11 cellular contexts compared by ENCODE assay signal in the genomic region with DNA sequence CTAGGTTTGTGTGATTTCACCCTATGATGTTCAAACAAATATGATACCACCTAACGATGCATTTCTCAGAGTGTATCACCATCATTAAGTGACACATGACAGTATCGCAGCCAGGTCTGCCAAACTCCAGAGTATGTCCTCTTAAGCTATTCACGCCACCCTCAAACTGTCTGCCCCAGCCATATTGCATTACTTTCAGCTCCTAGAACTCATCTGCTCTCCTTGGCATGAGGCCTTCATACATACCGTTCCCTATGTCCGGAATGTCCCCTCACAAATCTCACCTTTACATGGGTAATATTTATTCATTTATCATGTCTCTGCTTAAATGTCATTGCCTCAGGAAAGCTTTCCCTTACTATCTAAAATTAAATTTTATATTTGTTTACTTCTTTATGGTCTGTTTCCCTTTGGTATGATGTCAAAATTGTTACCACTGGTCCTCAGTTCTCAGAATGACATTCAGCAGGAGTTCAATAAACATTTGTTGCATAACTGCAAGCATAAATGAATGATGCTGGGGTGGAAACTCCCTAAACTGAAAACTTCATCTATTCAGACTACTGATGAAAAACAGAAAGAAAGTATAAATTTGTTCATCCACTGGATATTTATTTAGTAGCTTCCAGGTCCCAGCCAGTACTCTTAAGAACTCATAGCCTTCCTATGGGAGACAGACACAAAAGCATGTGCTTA. TPM values are rescaled to one million over a fixed set of nuclear protein-coding genes. Genes with fewer than 3 reads are reported as not detected.
A peak's percentile ranks its signal among the peaks of the same experiment; 100 is the strongest.
DNase-seq lines count a peak whose midpoint lies in the region; ATAC-seq and TF ChIP-seq lines count a peak whose summit lies in the region.
"Had no signal": no experiment of that assay in that cellular context is flagged by ENCODE, and none has a peak within 500 bp of the region (broad histone marks: within the 10 kb centered on the region; RNA-seq: fewer than 3 reads in every experiment).

No MANE protein-coding gene starts in this region.

- peaks cover 4% of the 10 kb centered on the region for H3K36me3 Mint-ChIP-seq in activated naive CD8-positive, alpha-beta T cell treated with anti-CD3 and anti-CD28 coated beads, Interleukin-2, amount 10 ng/mL, durations not matched to agents 7 days and 5 days

- H3K4me3 Mint-ChIP-seq in activated naive CD8-positive, alpha-beta T cell treated with anti-CD3 and anti-CD28 coated beads, Interleukin-2, amount 10 ng/mL, durations not matched to agents 7 days and 5 days, result peak overlapping the region; percentile 57

- H3K4me1 ChIP-seq in cardiac muscle cell (ENCODE audit: low read depth) (peaks cover 12% of the 10 kb centered on the region), lower lobe of right lung (peaks cover 38% of the 10 kb centered on the region), tibial artery (peaks cover 0 to 69% (median 38%) of the 10 kb centered on the region in 4 donors)

- POLR2A ChIA-PET in activated naive CD8-positive, alpha-beta T cell treated with anti-CD3 and anti-CD28 coated beads, Interleukin-2, amount 10 ng/mL, durations not matched to agents 7 days and 5 days (lab: Charles Lee), result no interaction called here

- peak overlapping the region; percentile 67 for H3K4me3 ChIP-seq in cardiac muscle cell
- H3K4me3 ChIP-seq in lower lobe of right lung, result peak overlapping the region; percentile 72
- peak overlapping the region; percentile 64 to 74 for H3K4me3 ChIP-seq in tibial artery

- peaks cover 35% of the 10 kb centered on the region for H3K4me1 Mint-ChIP-seq in activated naive CD8-positive, alpha-beta T cell treated with anti-CD3 and anti-CD28 coated beads, Interleukin-2, amount 10 ng/mL, durations not matched to agents 7 days and 5 days

- intact Hi-C loops in cardiac septum (cut with DNase I) (no loop called here), lower lobe of right lung (cut with DNase I) (no loop called here), tibial artery (cut with DNase I; ENCODE audit: low total_unique reads) (loop anchor here (10.0 kb wide), 1 partner anchor 293 kb away; a partner anchor contains a TSS)

- DNase-seq in cardiac muscle cell (ENCODE audit: low read depth in 1 of 2, low spot score in 1 of 2) (no peak), cardiac septum (ENCODE audit: low spot score) (no peak), lower lobe of right lung (no peak), tibial artery (no peak), NCI-H524 treated with DMSO at 0.1 percent for 48 hours (lab: John Stamatoyannopoulos, UW) (no peak), NCI-H1105 treated with DMSO at 0.1 percent for 48 hours (lab: John Stamatoyannopoulos, UW) (no peak)
- DNase-seq in activated naive CD8-positive, alpha-beta T cell treated with anti-CD3 and anti-CD28 coated beads, Interleukin-2, amount 10 ng/mL, durations not matched to agents 7 days and 5 days, result no peak
- DNase-seq: effector memory CD4-positive, alpha-beta T cell; left colon; NCI-H1417 treated with DMSO at 0.1 percent for 48 hours had no signal

- no peaks in the 10 kb centered on the region for H3K9me3 Mint-ChIP-seq in activated naive CD8-positive, alpha-beta T cell treated with anti-CD3 and anti-CD28 coated beads, Interleukin-2, amount 10 ng/mL, durations not matched to agents 7 days and 5 days

- H3K27ac ChIP-seq in cardiac muscle cell (no peak overlapping the region), lower lobe of right lung (no peak overlapping the region), tibial artery (no peak overlapping the region)

- TF ChIP-seq CTCF in cardiac muscle cell (IDR thresholded peaks at IDR 0.05; ENCODE audit: low read depth, low read length) (no peak), lower lobe of right lung (IDR thresholded peaks at IDR 0.05) (no peak), tibial artery (IDR thresholded peaks at IDR 0.05) (no peak)

- H3K27me3 Mint-ChIP-seq in activated naive CD8-positive, alpha-beta T cell treated with anti-CD3 and anti-CD28 coated beads, Interleukin-2, amount 10 ng/mL, durations not matched to agents 7 days and 5 days, result no peaks in the 10 kb centered on the region

- no peak overlapping the region for H3K27ac Mint-ChIP-seq in activated naive CD8-positive, alpha-beta T cell treated with anti-CD3 and anti-CD28 coated beads, Interleukin-2, amount 10 ng/mL, durations not matched to agents 7 days and 5 days

- no peaks in the 10 kb centered on the region for H3K27me3 ChIP-seq in cardiac muscle cell
- H3K27me3 ChIP-seq in lower lobe of right lung (ENCODE audit: low read depth), result no peaks in the 10 kb centered on the region
- no peaks in the 10 kb centered on the region for H3K27me3 ChIP-seq in tibial artery

- H3K36me3 ChIP-seq in cardiac muscle cell, result no peaks in the 10 kb centered on the region
- no peaks in the 10 kb centered on the region for H3K36me3 ChIP-seq in lower lobe of right lung
- no peaks in the 10 kb centered on the region for H3K36me3 ChIP-seq in tibial artery

- ATAC-seq in activated naive CD8-positive, alpha-beta T cell treated with anti-CD3 and anti-CD28 coated beads, Interleukin-2, amount 10 ng/mL, durations not matched to agents 7 days and 5 days (ENCODE audit: low read depth), result no peak
- ATAC-seq in lower lobe of right lung, result no peak
- no peak for ATAC-seq in HG02623 (IDR thresholded peaks at IDR 0.05; ENCODE audit: unreplicated experiment)
- ATAC-seq: left colon had no signal

- no peaks in the 10 kb centered on the region for H3K9me3 ChIP-seq in cardiac muscle cell (ENCODE audit: low read depth)
- H3K9me3 ChIP-seq in lower lobe of right lung, result no peaks in the 10 kb centered on the region
- no peaks in the 10 kb centered on the region for H3K9me3 ChIP-seq in tibial artery

RNA-seq across cellular contexts. Expression of a gene that starts 3.2 kb away (rescaled TPM):
- total RNA-seq in cardiac muscle cell, result 16.4 and 22.0 TPM in 2 replicates
- 17.9 and 21.5 TPM in 2 replicates for polyA plus RNA-seq in cardiac muscle cell
- 29.6 TPM for total RNA-seq in cardiac septum
- total RNA-seq in activated naive CD8-positive, alpha-beta T cell treated with anti-CD3 and anti-CD28 coated beads, Interleukin-2, amount 10 ng/mL, durations not matched to agents 7 days and 5 days, result 10 to 100 TPM; 43.0 to 48.4 TPM
- 37.9 TPM for total RNA-seq in lower lobe of right lung

RNA-seq across cellular contexts. Expression of a gene that starts 3.8 kb away (rescaled TPM):
- total RNA-seq in cardiac muscle cell (11.2 and 14.5 TPM in 2 replicates), cardiac septum (7.9 TPM), lower lobe of right lung (8.6 TPM)
- 15.8 and 23.9 TPM in 2 replicates for polyA plus RNA-seq in cardiac muscle cell
- total RNA-seq in activated naive CD8-positive, alpha-beta T cell treated with anti-CD3 and anti-CD28 coated beads, Interleukin-2, amount 10 ng/mL, durations not matched to agents 7 days and 5 days, result 10 to 100 TPM; 20.5 to 22.6 TPM
